In the genomic region with DNA sequence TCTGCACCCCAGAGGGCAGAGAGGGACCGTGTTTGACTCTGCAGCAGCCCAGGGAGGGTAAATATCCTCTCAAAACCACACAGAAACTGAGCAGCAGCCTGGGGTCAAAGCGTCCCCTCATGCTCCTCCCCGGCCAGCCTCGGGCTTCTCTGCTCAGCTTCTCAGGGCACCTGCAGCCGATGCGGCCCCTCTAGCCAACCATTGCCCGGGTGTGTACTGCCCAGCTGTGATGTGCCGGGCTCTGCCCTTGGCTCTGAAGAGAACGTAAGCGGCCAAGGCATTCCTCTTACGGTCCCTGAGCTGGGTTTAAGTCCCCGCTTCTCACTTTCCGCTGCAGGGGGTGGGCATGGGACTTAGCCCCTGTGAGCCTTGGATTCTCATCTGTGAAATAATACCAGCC, we compare ENCODE assay signal across 22 cellular contexts. TPM values are rescaled to one million over a fixed set of nuclear protein-coding genes. Genes with fewer than 3 reads are reported as not detected.
DNase-seq lines count a peak whose midpoint lies in the region; ATAC-seq and TF ChIP-seq lines count a peak whose summit lies in the region.
"Had no signal": no experiment of that assay in that cellular context is flagged by ENCODE, and none has a peak within 500 bp of the region (broad histone marks: within the 10 kb centered on the region; RNA-seq: fewer than 3 reads in every experiment).

No MANE protein-coding gene starts in this region.

- peak overlapping the region; percentile 27 for H3K27ac Mint-ChIP-seq in T-helper 17 cell
- H3K27ac Mint-ChIP-seq in progenitor cell of endocrine pancreas: peak overlapping the region; percentile 91
- H3K27ac Mint-ChIP-seq: activated CD4-positive, alpha-beta T cell treated with anti-CD3 and anti-CD28 coated beads for 36 hours; T-helper 2 cell treated with Interferon-gamma antibody and Interleukin-4, amounts not matched to agents 5 μg/mL and 100 μg/mL, for 36 hours had no signal

- no peak for DNase-seq in T-helper 17 cell
- DNase-seq in left lobe of liver (ENCODE audit: low spot score): no peak
- no peak for DNase-seq in progenitor cell of endocrine pancreas (ENCODE audit: low spot score, unreplicated experiment)
- DNase-seq in NCI-H446 treated with DMSO at 0.1 percent for 48 hours (lab: John Stamatoyannopoulos, UW): no peak
- no peak for DNase-seq in NOMO-1 treated with DMSO at 0.1 percent for 48 hours (lab: John Stamatoyannopoulos, UW; ENCODE audit: unreplicated experiment)
- DNase-seq in activated effector memory CD4-positive, alpha-beta T cell treated with anti-CD3 and anti-CD28 coated beads, Interleukin-2, amount 50 U/mL, for 16 hours: no peak
- DNase-seq: activated CD4-positive, alpha-beta T cell treated with anti-CD3 and anti-CD28 coated beads for 36 hours; activated gamma-delta T cell; activated T-cell treated with anti-CD3 and anti-CD28 coated beads, Interleukin-2, amount 50 U/mL, for 1 hour; HCEC 1CT; lower lobe of right lung; NCI-H446; trophoblast cell had no signal

- no peak overlapping the region for H3K4me3 ChIP-seq in BLaER1 treated with 17β-estradiol and CSF1 and Interleukin-3, amounts not matched to agents 10 nM and 100 nM
- H3K4me3 ChIP-seq: lower lobe of right lung had no signal

- no peaks in the 10 kb centered on the region for H3K9me3 Mint-ChIP-seq in progenitor cell of endocrine pancreas (ENCODE audit: low read depth)
- H3K9me3 Mint-ChIP-seq: nephron; T-helper 2 cell treated with Interferon-gamma antibody and Interleukin-4, amounts not matched to agents 5 μg/mL and 100 μg/mL, for 36 hours had no signal

- H3K9me3 ChIP-seq in BLaER1 treated with 17β-estradiol and CSF1 and Interleukin-3, amounts not matched to agents 10 nM and 100 nM (replicated peaks in 1 of 11): no peaks in the 10 kb centered on the region
- H3K9me3 ChIP-seq in T-helper 17 cell (ENCODE audit: control insufficient read depth, low read length, poor library complexity, severe bottlenecking): no peaks in the 10 kb centered on the region
- H3K9me3 ChIP-seq: lower lobe of right lung had no signal

- peaks cover 36% of the 10 kb centered on the region for H3K4me1 Mint-ChIP-seq in T-helper 17 cell
- peaks cover 25% of the 10 kb centered on the region for H3K4me1 Mint-ChIP-seq in progenitor cell of endocrine pancreas (ENCODE audit: low read depth)

- peak overlapping the region in 2 of 11 experiments; percentile 1 to 14; a peak in 3 of 22 replicates for H3K27ac ChIP-seq in BLaER1 treated with 17β-estradiol and CSF1 and Interleukin-3, amounts not matched to agents 10 nM and 100 nM
- H3K27ac ChIP-seq: lower lobe of right lung had no signal

- H3K36me3 ChIP-seq in BLaER1 treated with 17β-estradiol and CSF1 and Interleukin-3, amounts not matched to agents 10 nM and 100 nM: no peaks in the 10 kb centered on the region
- H3K36me3 ChIP-seq: lower lobe of right lung had no signal

- H3K4me2 ChIP-seq in BLaER1 treated with 17β-estradiol and CSF1 and Interleukin-3, amounts not matched to agents 10 nM and 100 nM: peak overlapping the region; percentile 32 to 94 (median 70)

- H3K4me3 Mint-ChIP-seq in T-helper 17 cell (no peak overlapping the region), progenitor cell of endocrine pancreas (ENCODE audit: low read depth) (no peak overlapping the region)
- H3K4me3 Mint-ChIP-seq: activated CD4-positive, alpha-beta T cell treated with anti-CD3 and anti-CD28 coated beads for 36 hours; T-helper 2 cell treated with Interferon-gamma antibody and Interleukin-4, amounts not matched to agents 5 μg/mL and 100 μg/mL, for 36 hours had no signal

- peaks cover 31 to 85% (median 68%) of the 10 kb centered on the region in 10 experiments for H3K4me1 ChIP-seq in BLaER1 treated with 17β-estradiol and CSF1 and Interleukin-3, amounts not matched to agents 10 nM and 100 nM

- H4K20me1 ChIP-seq in BLaER1 treated with 17β-estradiol and CSF1 and Interleukin-3, amounts not matched to agents 10 nM and 100 nM: peaks cover 0 to 20% (median 5%) of the 10 kb centered on the region in 11 experiments; a peak in 9 of 22 replicates

- ATAC-seq in T-helper 17 cell: no peak
- peak; percentile 4 for ATAC-seq in left lobe of liver
- ATAC-seq: activated CD4-positive, alpha-beta T cell treated with anti-CD3 and anti-CD28 coated beads for 36 hours had no signal

- no peak for TF ChIP-seq CTCF in progenitor cell of endocrine pancreas (IDR thresholded peaks at IDR 0.05; ENCODE audit: unreplicated experiment)

- H3K36me3 Mint-ChIP-seq in T-helper 17 cell (ENCODE audit: low read depth): no peaks in the 10 kb centered on the region
- H3K36me3 Mint-ChIP-seq in progenitor cell of endocrine pancreas (ENCODE audit: insufficient read depth): no peaks in the 10 kb centered on the region

- H3K27me3 Mint-ChIP-seq in T-helper 17 cell (peaks cover 20% of the 10 kb centered on the region), progenitor cell of endocrine pancreas (peaks cover 28% of the 10 kb centered on the region)

- peak overlapping the region in 4 of 11 experiments; percentile 5 to 49 (median 27); a peak in 5 of 22 replicates for H3K9ac ChIP-seq in BLaER1 treated with 17β-estradiol and CSF1 and Interleukin-3, amounts not matched to agents 10 nM and 100 nM

- H3K27me3 ChIP-seq in BLaER1 treated with 17β-estradiol and CSF1 and Interleukin-3, amounts not matched to agents 10 nM and 100 nM: peaks cover 11 to 36% (median 18%) of the 10 kb centered on the region in 11 experiments

RNA-seq across cellular contexts. Expression of a gene that starts 5.5 kb away (rescaled TPM):
- total RNA-seq in T-helper 17 cell (not detected), left lobe of liver (not detected), progenitor cell of endocrine pancreas (1.2 and 1.6 TPM in 2 replicates)
- total RNA-seq: lower lobe of right lung, mononuclear cell, skeletal muscle tissue had no signal

RNA-seq across cellular contexts. Expression of a gene that starts 24.4 kb away (rescaled TPM):
- total RNA-seq in T-helper 17 cell: not detected
- total RNA-seq in left lobe of liver: not detected
- 1.5 and 2.3 TPM in 2 replicates for total RNA-seq in progenitor cell of endocrine pancreas
- total RNA-seq: activated CD4-positive, alpha-beta T cell treated with anti-CD3 and anti-CD28 coated beads for 36 hours; activated CD8-positive, alpha-beta memory T cell treated with anti-CD3 and anti-CD28 coated beads for 36 hours; glomerular endothelial cell; mononuclear cell; skeletal muscle tissue had no signal

RNA-seq across cellular contexts. Expression of a gene that starts 46.1 kb away (rescaled TPM):
- total RNA-seq in T-helper 17 cell (not detected), left lobe of liver (0.08 TPM), progenitor cell of endocrine pancreas (2.2 and 2.4 TPM in 2 replicates)
- total RNA-seq: activated CD4-positive, alpha-beta T cell treated with anti-CD3 and anti-CD28 coated beads for 36 hours; activated CD8-positive, alpha-beta memory T cell treated with anti-CD3 and anti-CD28 coated beads for 36 hours; cerebellum; glomerular endothelial cell; mononuclear cell; pulmonary artery endothelial cell had no signal

RNA-seq across cellular contexts. Expression of a gene that starts 50.1 kb away (rescaled TPM):
- not detected for total RNA-seq in T-helper 17 cell
- total RNA-seq in left lobe of liver: 1.2 TPM
- not detected in 2 replicates for total RNA-seq in progenitor cell of endocrine pancreas
- total RNA-seq: activated CD4-positive, alpha-beta T cell treated with anti-CD3 and anti-CD28 coated beads for 36 hours; activated CD8-positive, alpha-beta memory T cell treated with anti-CD3 and anti-CD28 coated beads for 36 hours; glomerular endothelial cell; mononuclear cell; pulmonary artery endothelial cell had no signal
